14 cellular contexts compared by ENCODE assay signal in genomic region chr10:107341281-107341680, GRCh38.
"Had no signal": no experiment of that assay in that cellular context is flagged by ENCODE, and none has a peak within 500 bp of the region (broad histone marks: within the 10 kb centered on the region; RNA-seq: fewer than 3 reads in every experiment).

No MANE protein-coding gene starts in this region.

- DNase-seq: effector memory CD8-positive, alpha-beta T cell; heart left ventricle; hypothalamus; left cardiac atrium; left ventricle myocardium inferior; lower lobe of right lung; natural killer cell; ovary; right cardiac atrium; small intestine; stimulated activated CD4-positive, alpha-beta T cell treated with anti-CD3 and anti-CD28 coated beads, Interleukin-2, amount 100 ng/mL, for 48 hours; stimulated activated naive CD4-positive, alpha-beta T cell treated with Interleukin-2 at 50 U/mL for 16 hours; uterus had no signal

- H3K36me3 ChIP-seq: heart left ventricle, left ventricle myocardium inferior, lower lobe of right lung, ovary, uterus had no signal

- H3K4me1 ChIP-seq: heart left ventricle, left ventricle myocardium inferior, lower lobe of right lung, uterus had no signal

- H3K27me3 ChIP-seq: heart left ventricle, ovary, uterus had no signal

- H3K27ac ChIP-seq: epithelial cell of prostate, heart left ventricle, left ventricle myocardium inferior, lower lobe of right lung, ovary, uterus had no signal

- H3K4me3 ChIP-seq: heart left ventricle, left ventricle myocardium inferior, lower lobe of right lung, ovary, uterus had no signal

- H3K9me3 ChIP-seq: lower lobe of right lung, ovary, uterus had no signal

- ATAC-seq: effector memory CD8-positive, alpha-beta T cell; heart left ventricle; left cardiac atrium; lower lobe of right lung; natural killer cell; right cardiac atrium had no signal
